14 cellular contexts compared by ENCODE assay signal in genomic region chrX:65516756-65517155, GRCh38.
"Had no signal": no experiment of that assay in that cellular context is flagged by ENCODE, and none has a peak within 500 bp of the region (broad histone marks: within the 10 kb centered on the region; RNA-seq: fewer than 3 reads in every experiment).

No MANE protein-coding gene starts in this region.

- H3K27ac ChIP-seq: breast epithelium, uterus had no signal

- DNase-seq: activated CD4-positive, alpha-beta T cell treated with anti-CD3 and anti-CD28 coated beads, Interleukin-2, amount 10 ng/mL, durations not matched to agents 7 days and 5 days; activated CD8-positive, alpha-beta T cell treated with anti-CD3 and anti-CD28 coated beads, Interleukin-2, amount 10 ng/mL, durations not matched to agents 7 days and 5 days; activated naive CD4-positive, alpha-beta T cell treated with anti-CD3 and anti-CD28 coated beads for 36 hours; activated naive CD8-positive, alpha-beta T cell treated with anti-CD3 and anti-CD28 coated beads, Interleukin-2, amount 50 U/mL, for 24 hours; activated T-cell treated with anti-CD3 and anti-CD28 coated beads, Interleukin-2, amount 50 U/mL, for 24 hours; cerebellar nuclear complex; effector memory CD4-positive, alpha-beta T cell; left ventricle myocardium superior; mucosa of descending colon; naive B cell; retina; stimulated activated naive B cell treated with anti-CD40 and anti-IgM and Interleukin-4, amounts not matched to agents 10 μg/mL and 1 μg/mL and 100 μg/mL, for 72 hours; uterus had no signal
